Comparison of ENCODE assay signal across 17 cellular contexts in the genomic region with DNA sequence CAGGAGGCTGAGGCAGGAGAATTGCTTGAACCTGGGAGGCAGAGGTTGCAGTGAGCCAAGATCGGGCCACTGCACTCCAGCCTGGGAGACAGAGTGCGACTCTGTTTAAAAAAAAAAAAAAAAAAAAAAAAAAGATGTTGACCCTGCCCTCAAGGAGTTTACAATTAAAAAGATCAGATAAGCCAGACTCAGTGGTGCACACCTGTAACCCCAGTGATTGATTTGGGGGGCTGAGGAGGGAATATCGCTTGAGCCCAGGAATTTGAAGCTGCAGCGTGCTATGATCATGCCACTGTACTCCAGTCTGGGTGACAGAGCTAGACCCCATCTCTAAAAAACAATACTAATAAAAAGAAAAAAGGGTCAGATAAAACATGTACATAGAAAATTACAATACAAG. TPM values are rescaled to one million over a fixed set of nuclear protein-coding genes. Genes with fewer than 3 reads are reported as not detected.
A peak's percentile ranks its signal among the peaks of the same experiment; 100 is the strongest.
DNase-seq lines count a peak whose midpoint lies in the region; ATAC-seq and TF ChIP-seq lines count a peak whose summit lies in the region.
"Had no signal": no experiment of that assay in that cellular context is flagged by ENCODE, and none has a peak within 500 bp of the region (broad histone marks: within the 10 kb centered on the region; RNA-seq: fewer than 3 reads in every experiment).

No MANE protein-coding gene starts in this region.

- H3K4me3 Mint-ChIP-seq in CD4-positive, CD25-positive, alpha-beta regulatory T cell = peak overlapping the region in 3 of 4 donors; percentile 83 to 89 (median 85)
- peak overlapping the region; percentile 80; the same call in 1 of the 3 replicates for H3K4me3 Mint-ChIP-seq in GM23338
- H3K4me3 Mint-ChIP-seq in activated naive CD8-positive, alpha-beta T cell treated with anti-CD3 and anti-CD28 coated beads, Interleukin-2, amount 50 U/mL, for 24 hours = peak overlapping the region; percentile 85
- peak overlapping the region; percentile 81 for H3K4me3 Mint-ChIP-seq in natural killer cell
- H3K4me3 Mint-ChIP-seq in nephron progenitor cell = no peak overlapping the region

- no peak overlapping the region for H3K4me3 ChIP-seq in CD4-positive, CD25-positive, alpha-beta regulatory T cell (ENCODE audit: low read depth, low read length)
- no peak overlapping the region for H3K4me3 ChIP-seq in GM23338
- H3K4me3 ChIP-seq: gastroesophageal sphincter, left ventricle myocardium inferior, vagina had no signal

- intact Hi-C loops in natural killer cell (cut with micrococcal nuclease) = loop anchor here (2.0 kb wide), 1 partner anchor 71 kb away; a partner anchor contains a TSS

- no peaks in the 10 kb centered on the region for H3K9me3 ChIP-seq in CD4-positive, CD25-positive, alpha-beta regulatory T cell (ENCODE audit: control insufficient read depth in 2 of 2, low read length in 2 of 2)
- H3K9me3 ChIP-seq: gastroesophageal sphincter, left ventricle myocardium inferior, vagina had no signal

- peaks cover 7% of the 10 kb centered on the region; the same call in 1 of the 2 replicates for H3F3A ChIP-seq in GM23338 (replicated peaks; ENCODE audit: low read depth)

- no peaks in the 10 kb centered on the region for H3K9me3 Mint-ChIP-seq in CD4-positive, CD25-positive, alpha-beta regulatory T cell
- H3K9me3 Mint-ChIP-seq in GM23338 = no peaks in the 10 kb centered on the region; the same call in 2 of the 3 replicates
- H3K9me3 Mint-ChIP-seq in activated naive CD8-positive, alpha-beta T cell treated with anti-CD3 and anti-CD28 coated beads, Interleukin-2, amount 50 U/mL, for 24 hours = peaks cover 5% of the 10 kb centered on the region
- no peaks in the 10 kb centered on the region for H3K9me3 Mint-ChIP-seq in natural killer cell
- no peaks in the 10 kb centered on the region for H3K9me3 Mint-ChIP-seq in nephron progenitor cell
- H3K9me3 Mint-ChIP-seq: activated T-helper 2 cell treated with anti-CD3 and anti-CD28 coated beads, Interferon-gamma antibody, Interleukin-2, Interleukin-4, amounts not matched to agents 10 μg/mL and 5 μg/mL and 100 μg/mL, durations not matched to agents 14 hours and 24 hours and 36 hours; IgD-negative memory B cell had no signal

- no peak for ATAC-seq in CD4-positive, CD25-positive, alpha-beta regulatory T cell (ENCODE audit: low read depth in 2 of 2)
- ATAC-seq in GM23338 (no peak), natural killer cell (no peak), GM18519 (IDR thresholded peaks at IDR 0.05; ENCODE audit: low FRiP score, unreplicated experiment) (no peak), HG03439 (IDR thresholded peaks at IDR 0.05; ENCODE audit: unreplicated experiment) (no peak)
- ATAC-seq in activated naive CD8-positive, alpha-beta T cell treated with anti-CD3 and anti-CD28 coated beads, Interleukin-2, amount 50 U/mL, for 24 hours = no peak
- ATAC-seq: gastroesophageal sphincter had no signal

- H3K27ac Mint-ChIP-seq in CD4-positive, CD25-positive, alpha-beta regulatory T cell = no peak overlapping the region
- H3K27ac Mint-ChIP-seq in GM23338 (no peak overlapping the region), natural killer cell (peak overlapping the region in 1 of 2 donors; percentile 87), nephron progenitor cell (no peak overlapping the region)
- H3K27ac Mint-ChIP-seq in activated naive CD8-positive, alpha-beta T cell treated with anti-CD3 and anti-CD28 coated beads, Interleukin-2, amount 50 U/mL, for 24 hours = peak overlapping the region; percentile 89

- peaks cover 19% of the 10 kb centered on the region for H4K20me1 ChIP-seq in GM23338 (replicated peaks; ENCODE audit: insufficient read depth)

- H3K4me2 ChIP-seq in GM23338 = no peak overlapping the region

- H2AFZ ChIP-seq in GM23338 = no peak overlapping the region

- H3K9me2 ChIP-seq in GM23338 (ENCODE audit: insufficient read depth) = no peaks in the 10 kb centered on the region

- peaks cover 12% of the 10 kb centered on the region for H3K27me3 Mint-ChIP-seq in CD4-positive, CD25-positive, alpha-beta regulatory T cell
- H3K27me3 Mint-ChIP-seq in GM23338 (ENCODE audit: insufficient read depth, low read depth, poor library complexity) = peaks cover 11% of the 10 kb centered on the region
- H3K27me3 Mint-ChIP-seq in activated naive CD8-positive, alpha-beta T cell treated with anti-CD3 and anti-CD28 coated beads, Interleukin-2, amount 50 U/mL, for 24 hours = peaks cover 2% of the 10 kb centered on the region
- H3K27me3 Mint-ChIP-seq in natural killer cell (ENCODE audit: low read depth in 2 of 2) = no peaks in the 10 kb centered on the region
- H3K27me3 Mint-ChIP-seq in nephron progenitor cell (ENCODE audit: low read depth, poor library complexity) = peaks cover 14% of the 10 kb centered on the region
- H3K27me3 Mint-ChIP-seq: IgD-negative memory B cell had no signal

- H3K36me3 ChIP-seq in CD4-positive, CD25-positive, alpha-beta regulatory T cell (ENCODE audit: control insufficient read depth, insufficient read depth, low read length) = no peaks in the 10 kb centered on the region
- no peaks in the 10 kb centered on the region for H3K36me3 ChIP-seq in GM23338 (ENCODE audit: insufficient read depth)
- H3K36me3 ChIP-seq: gastroesophageal sphincter, left ventricle myocardium inferior, vagina, WERI-Rb-1 had no signal

- H3K79me2 ChIP-seq in GM23338 (replicated peaks; ENCODE audit: insufficient read depth) = peaks cover 27% of the 10 kb centered on the region

- H3K4me1 ChIP-seq in CD4-positive, CD25-positive, alpha-beta regulatory T cell (ENCODE audit: control insufficient read depth, insufficient read depth, low read length, poor library complexity, severe bottlenecking) = peaks cover 44% of the 10 kb centered on the region
- H3K4me1 ChIP-seq in GM23338 (ENCODE audit: insufficient read depth) = peaks cover 26% of the 10 kb centered on the region

- peaks cover 13 to 44% (median 30%) of the 10 kb centered on the region in 4 donors for H3K4me1 Mint-ChIP-seq in CD4-positive, CD25-positive, alpha-beta regulatory T cell
- peaks cover 18% of the 10 kb centered on the region for H3K4me1 Mint-ChIP-seq in GM23338
- H3K4me1 Mint-ChIP-seq in activated naive CD8-positive, alpha-beta T cell treated with anti-CD3 and anti-CD28 coated beads, Interleukin-2, amount 50 U/mL, for 24 hours = peaks cover 40% of the 10 kb centered on the region
- peaks cover 32 to 43% of the 10 kb centered on the region in 2 donors for H3K4me1 Mint-ChIP-seq in natural killer cell
- peaks cover 36% of the 10 kb centered on the region for H3K4me1 Mint-ChIP-seq in nephron progenitor cell

- H3K36me3 Mint-ChIP-seq in CD4-positive, CD25-positive, alpha-beta regulatory T cell = peaks cover 3% of the 10 kb centered on the region
- peaks cover 16% of the 10 kb centered on the region for H3K36me3 Mint-ChIP-seq in GM23338 (ENCODE audit: low read depth)
- H3K36me3 Mint-ChIP-seq in activated naive CD8-positive, alpha-beta T cell treated with anti-CD3 and anti-CD28 coated beads, Interleukin-2, amount 50 U/mL, for 24 hours (ENCODE audit: low read depth) = peaks cover 7% of the 10 kb centered on the region
- H3K36me3 Mint-ChIP-seq in natural killer cell = no peaks in the 10 kb centered on the region
- H3K36me3 Mint-ChIP-seq in nephron progenitor cell (ENCODE audit: low read depth) = no peaks in the 10 kb centered on the region

- DNase-seq in CD4-positive, CD25-positive, alpha-beta regulatory T cell = no peak
- DNase-seq in GM23338 (ENCODE audit: low spot score) = no peak
- no peak for DNase-seq in activated naive CD8-positive, alpha-beta T cell treated with anti-CD3 and anti-CD28 coated beads, Interleukin-2, amount 50 U/mL, for 24 hours
- DNase-seq in natural killer cell = no peak
- no peak for DNase-seq in nephron progenitor cell
- DNase-seq: left ventricle myocardium inferior; NCI-H187; posterior cingulate gyrus; stimulated activated CD4-positive, alpha-beta T cell treated with anti-CD3 and anti-CD28 coated beads, Interleukin-2, amount 100 ng/mL, for 48 hours; substantia nigra; WERI-Rb-1 had no signal

- TF ChIP-seq CTCF in GM23338 (conservative IDR thresholded peaks at IDR 0.05; ENCODE audit: low read depth in 2 of 2) (no peak), natural killer cell (IDR thresholded peaks at IDR 0.05) (no peak), nephron progenitor cell (IDR thresholded peaks at IDR 0.05) (no peak)

- H3K27ac ChIP-seq in CD4-positive, CD25-positive, alpha-beta regulatory T cell (ENCODE audit: insufficient read depth, low read length, poor library complexity, severe bottlenecking) = no peak overlapping the region
- no peak overlapping the region for H3K27ac ChIP-seq in GM23338 (ENCODE audit: low read depth)

- H3K27me3 ChIP-seq in CD4-positive, CD25-positive, alpha-beta regulatory T cell (ENCODE audit: control insufficient read depth, insufficient read depth, low read length) = no peaks in the 10 kb centered on the region
- no peaks in the 10 kb centered on the region for H3K27me3 ChIP-seq in GM23338 (ENCODE audit: insufficient read depth)
- H3K27me3 ChIP-seq: gastroesophageal sphincter, vagina had no signal

TF ChIP-seq in GM23338, 12 proteins besides CTCF, POLR2A, EP300 and RAD21 (continues in another document):
- no peak for TF ChIP-seq EZH2phosphoT487 (IDR thresholded peaks at IDR 0.05; ENCODE audit: unreplicated experiment)

RNA-seq across cellular contexts. Expression of a gene that starts 1.6 kb away (rescaled TPM):
- 13.9 TPM for total RNA-seq in CD4-positive, CD25-positive, alpha-beta regulatory T cell
- polyA plus RNA-seq in CD4-positive, CD25-positive, alpha-beta regulatory T cell = 1 to 10 TPM; 5.0 to 8.9 (median 6.9) TPM
- 43.6 and 52.1 TPM in 2 replicates for total RNA-seq in GM23338 (2014; rRNA removed; shearing (Covaris generic))
- polyA plus RNA-seq in GM23338 (2016; fragmentation: Nextera tagmentation; extraction: Ambion mirVana) = 20.8 and 22.8 TPM in 2 replicates
- 10 to 100 TPM; 21.0 to 30.3 (median 27.1) TPM for total RNA-seq in natural killer cell

RNA-seq across cellular contexts. Expression of a gene that starts 21.8 kb away (rescaled TPM):
- 96.6 TPM for total RNA-seq in CD4-positive, CD25-positive, alpha-beta regulatory T cell
- 100 to 1,000 TPM; 467 to 676 (median 604) TPM for polyA plus RNA-seq in CD4-positive, CD25-positive, alpha-beta regulatory T cell
- total RNA-seq in GM23338 (2014; rRNA removed; shearing (Covaris generic)) = 230 and 282 TPM in 2 replicates
- 1,325 and 1,405 TPM in 2 replicates for polyA plus RNA-seq in GM23338 (2016; fragmentation: Nextera tagmentation; extraction: Ambion mirVana)
- 100 to 1,000 TPM in 1 of 3 donors, 10 to 100 TPM in 2; 81.1 to 101 (median 91.1) TPM for total RNA-seq in natural killer cell

RNA-seq across cellular contexts. Expression of a gene that starts 24.9 kb away (rescaled TPM):
- total RNA-seq in CD4-positive, CD25-positive, alpha-beta regulatory T cell = 75.3 TPM
- polyA plus RNA-seq in CD4-positive, CD25-positive, alpha-beta regulatory T cell = 100 to 1,000 TPM; 152 to 181 (median 157) TPM
- total RNA-seq in GM23338 (2014; rRNA removed; shearing (Covaris generic)) = 67.3 and 71.0 TPM in 2 replicates
- polyA plus RNA-seq in GM23338 (2016; fragmentation: Nextera tagmentation; extraction: Ambion mirVana) = 208 and 210 TPM in 2 replicates
- total RNA-seq in natural killer cell = 10 to 100 TPM; 85.3 to 85.9 (median 85.4) TPM
